In the genomic region with DNA sequence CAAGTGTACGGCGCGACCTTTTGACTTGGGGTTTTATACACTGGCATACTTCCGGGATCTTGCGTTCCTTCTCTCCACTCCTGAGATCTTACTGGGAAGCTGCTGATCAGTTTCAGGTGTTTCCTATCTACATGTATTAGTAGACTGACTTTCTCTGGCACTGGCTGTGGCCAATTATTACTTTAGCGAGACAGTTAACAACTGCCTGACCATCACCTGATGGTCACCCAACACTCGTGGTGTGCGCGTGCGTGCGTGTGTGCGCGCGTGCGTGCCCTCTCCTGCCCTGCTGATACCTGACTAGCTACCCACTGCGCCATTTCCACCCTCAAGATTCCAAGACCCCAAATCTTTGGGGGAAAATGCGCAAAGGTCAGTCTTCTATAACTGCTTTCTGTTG, we compare ENCODE assay signal across 23 cellular contexts.
"Had no signal": no experiment of that assay in that cellular context is flagged by ENCODE, and none has a peak within 500 bp of the region (broad histone marks: within the 10 kb centered on the region; RNA-seq: fewer than 3 reads in every experiment).

No MANE protein-coding gene starts in this region.

- H3K4me1 Mint-ChIP-seq: activated CD4-positive, alpha-beta T cell treated with anti-CD3 and anti-CD28 coated beads, Interleukin-2, amount 10 ng/mL, durations not matched to agents 7 days and 5 days; brain; T-cell had no signal

- DNase-seq: activated CD4-positive, alpha-beta memory T cell treated with anti-CD3 and anti-CD28 coated beads for 36 hours; activated CD4-positive, alpha-beta T cell treated with anti-CD3 and anti-CD28 coated beads, Interleukin-2, amount 10 ng/mL, durations not matched to agents 7 days and 5 days; activated CD4-positive, CD25-positive, alpha-beta regulatory T cell; activated CD8-positive, alpha-beta memory T cell treated with anti-CD3 and anti-CD28 coated beads for 24 hours; activated effector memory CD4-positive, alpha-beta T cell treated with anti-CD3 and anti-CD28 coated beads, Interleukin-2, amount 50 U/mL, for 16 hours; activated naive CD4-positive, alpha-beta T cell treated with Interleukin-2 at 50 U/mL for 16 hours; activated naive CD8-positive, alpha-beta T cell treated with anti-CD3 and anti-CD28 coated beads, Interleukin-2, amount 50 U/mL, for 24 hours; activated T-cell treated with anti-CD3 and anti-CD28 coated beads, Interleukin-2, amount 50 U/mL, for 4 hours; amniotic stem cell; Kasumi-1; NCI-H1048; NCI-H146; NCI-H187 treated with DMSO at 0.1 percent for 48 hours; NCI-H524; NCI-H748 treated with DMSO at 0.1 percent for 48 hours; T-cell had no signal

- H3K4me3 ChIP-seq: ascending aorta, cardiac muscle cell, SK-N-MC had no signal

- H3K4me3 Mint-ChIP-seq: activated CD4-positive, alpha-beta memory T cell treated with anti-CD3 and anti-CD28 coated beads for 36 hours; activated CD4-positive, alpha-beta T cell treated with anti-CD3 and anti-CD28 coated beads, Interleukin-2, amount 10 ng/mL, durations not matched to agents 7 days and 5 days; activated naive CD8-positive, alpha-beta T cell treated with anti-CD3 and anti-CD28 coated beads, Interleukin-2, amount 50 U/mL, for 24 hours; activated T-cell treated with anti-CD3 and anti-CD28 coated beads, Interleukin-2, amount 50 U/mL, for 4 hours; brain; T-cell had no signal

- H3K9me3 ChIP-seq: ascending aorta had no signal

- H3K36me3 ChIP-seq: ascending aorta, cardiac muscle cell had no signal

- H3K36me3 Mint-ChIP-seq: activated CD4-positive, alpha-beta memory T cell treated with anti-CD3 and anti-CD28 coated beads for 36 hours; activated naive CD4-positive, alpha-beta T cell treated with anti-CD3 and anti-CD28 coated beads, Interleukin-2, amount 50 U/mL, for 72 hours; brain had no signal

- H3K27ac ChIP-seq: ascending aorta, cardiac muscle cell, SK-N-MC, VCaP had no signal

- H3K27ac Mint-ChIP-seq: activated CD4-positive, alpha-beta memory T cell treated with anti-CD3 and anti-CD28 coated beads for 36 hours; activated CD4-positive, alpha-beta T cell treated with anti-CD3 and anti-CD28 coated beads, Interleukin-2, amount 10 ng/mL, durations not matched to agents 7 days and 5 days; activated naive CD4-positive, alpha-beta T cell treated with anti-CD3 and anti-CD28 coated beads, Interleukin-2, amount 50 U/mL, for 72 hours; activated naive CD8-positive, alpha-beta T cell treated with anti-CD3 and anti-CD28 coated beads, Interleukin-2, amount 50 U/mL, for 24 hours; brain; T-cell had no signal

- H3K27me3 Mint-ChIP-seq: activated CD4-positive, alpha-beta memory T cell treated with anti-CD3 and anti-CD28 coated beads for 36 hours; activated naive CD8-positive, alpha-beta T cell treated with anti-CD3 and anti-CD28 coated beads, Interleukin-2, amount 50 U/mL, for 24 hours; brain had no signal

- H3K9me3 Mint-ChIP-seq: activated CD4-positive, alpha-beta memory T cell treated with anti-CD3 and anti-CD28 coated beads for 36 hours; activated naive CD4-positive, alpha-beta T cell treated with anti-CD3 and anti-CD28 coated beads, Interleukin-2, amount 50 U/mL, for 72 hours; activated T-cell treated with anti-CD3 and anti-CD28 coated beads, Interleukin-2, amount 50 U/mL, for 4 hours; T-cell had no signal

- ATAC-seq: activated naive CD4-positive, alpha-beta T cell treated with anti-CD3 and anti-CD28 coated beads, Interleukin-2, amount 50 U/mL, for 72 hours; activated naive CD8-positive, alpha-beta T cell treated with anti-CD3 and anti-CD28 coated beads, Interleukin-2, amount 50 U/mL, for 24 hours; activated T-cell treated with anti-CD3 and anti-CD28 coated beads, Interleukin-2, amount 50 U/mL, for 4 hours; Right ventricle myocardium inferior; T-cell had no signal

- H3K27me3 ChIP-seq: ascending aorta, cardiac muscle cell had no signal
